In the genomic region with DNA sequence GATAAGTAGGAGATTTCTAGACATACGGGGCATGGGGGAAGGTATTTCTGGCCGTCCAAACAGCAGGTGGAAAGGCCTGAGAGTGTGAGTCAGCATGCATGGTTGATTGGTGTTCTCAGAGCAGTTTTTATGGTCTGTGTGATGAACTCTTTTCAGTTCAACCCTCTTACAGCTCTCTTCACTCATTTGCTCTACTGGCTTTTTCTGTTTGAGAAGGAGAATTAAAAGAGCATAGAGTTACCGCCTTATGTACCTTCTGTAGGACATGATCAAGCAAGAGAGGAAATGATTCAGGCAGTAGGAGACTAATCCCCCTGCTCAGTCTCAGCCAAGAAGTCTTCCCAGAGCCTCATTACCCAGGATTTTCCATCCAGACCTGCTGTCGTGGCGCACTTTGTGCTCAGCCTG, we compare ENCODE assay signal across 14 cellular contexts.
A peak's percentile ranks its signal among the peaks of the same experiment; 100 is the strongest.
DNase-seq lines count a peak whose midpoint lies in the region; ATAC-seq, FAIRE-seq and TF ChIP-seq lines count a peak whose summit lies in the region.
"Had no signal": no experiment of that assay in that cellular context is flagged by ENCODE, and none has a peak within 500 bp of the region (broad histone marks: within the 10 kb centered on the region; RNA-seq: fewer than 3 reads in every experiment).

No MANE protein-coding gene starts in this region.

- peaks cover 7% of the 10 kb centered on the region for H3K27me3 Mint-ChIP-seq in activated T-helper 2 cell treated with anti-CD3 and anti-CD28 coated beads, Interferon-gamma antibody, Interleukin-2, Interleukin-4, amounts not matched to agents 10 μg/mL and 5 μg/mL and 100 μg/mL, durations not matched to agents 14 hours and 24 hours and 36 hours (ENCODE audit: low read depth)

- H3K27ac Mint-ChIP-seq in activated T-helper 2 cell treated with anti-CD3 and anti-CD28 coated beads, Interferon-gamma antibody, Interleukin-2, Interleukin-4, amounts not matched to agents 10 μg/mL and 5 μg/mL and 100 μg/mL, durations not matched to agents 14 hours and 24 hours and 36 hours: no peak overlapping the region

- DNase-seq in DMS53 (lab: John Stamatoyannopoulos, UW) (peak; percentile 91), H54 (ENCODE audit: insufficient read length, low spot score) (no peak), amniotic epithelial cell (ENCODE audit: low read depth) (peak; percentile 64), myocyte (ENCODE audit: low read depth) (peak; percentile 46), GF-D8 (lab: John Stamatoyannopoulos, UW) (no peak), NCI-H1092 (lab: John Stamatoyannopoulos, UW) (no peak)
- no peak for DNase-seq in activated T-helper 2 cell treated with anti-CD3 and anti-CD28 coated beads, Interferon-gamma antibody, Interleukin-2, Interleukin-4, amounts not matched to agents 10 μg/mL and 5 μg/mL and 100 μg/mL, durations not matched to agents 14 hours and 24 hours and 36 hours (ENCODE audit: low spot score)
- DNase-seq: activated CD4-positive, CD25-positive, alpha-beta regulatory T cell treated with anti-CD3 and anti-CD28 coated beads, Interleukin-2, amount 50 U/mL, for 72 hours; dermis blood vessel endothelial cell; NCI-H1417 treated with DMSO at 0.1 percent for 48 hours had no signal

- no peaks in the 10 kb centered on the region for H3K36me3 Mint-ChIP-seq in activated T-helper 2 cell treated with anti-CD3 and anti-CD28 coated beads, Interferon-gamma antibody, Interleukin-2, Interleukin-4, amounts not matched to agents 10 μg/mL and 5 μg/mL and 100 μg/mL, durations not matched to agents 14 hours and 24 hours and 36 hours (ENCODE audit: low read depth)

- intact Hi-C loops in activated T-helper 2 cell treated with anti-CD3 and anti-CD28 coated beads, Interferon-gamma antibody, Interleukin-2, Interleukin-4, amounts not matched to agents 10 μg/mL and 5 μg/mL and 100 μg/mL, durations not matched to agents 14 hours and 24 hours and 36 hours (cut with micrococcal nuclease): no loop called here

- peak; percentile 15 for FAIRE-seq in H54 (lab: Jason Lieb, UNC)
- FAIRE-seq: GM18507, HepG2 had no signal

- no peak overlapping the region for H3K4me3 Mint-ChIP-seq in activated T-helper 2 cell treated with anti-CD3 and anti-CD28 coated beads, Interferon-gamma antibody, Interleukin-2, Interleukin-4, amounts not matched to agents 10 μg/mL and 5 μg/mL and 100 μg/mL, durations not matched to agents 14 hours and 24 hours and 36 hours (ENCODE audit: low read depth)
- H3K4me3 Mint-ChIP-seq: neural crest cell had no signal

- no peaks in the 10 kb centered on the region for H3K9me3 Mint-ChIP-seq in activated T-helper 2 cell treated with anti-CD3 and anti-CD28 coated beads, Interferon-gamma antibody, Interleukin-2, Interleukin-4, amounts not matched to agents 10 μg/mL and 5 μg/mL and 100 μg/mL, durations not matched to agents 14 hours and 24 hours and 36 hours
- H3K9me3 Mint-ChIP-seq: neural crest cell had no signal

- TF ChIP-seq POLR2A in H54 (IDR thresholded peaks at IDR 0.05; ENCODE audit: low read depth, low read length): no peak

- no peak for ATAC-seq in HG03442 (IDR thresholded peaks at IDR 0.05; ENCODE audit: unreplicated experiment)
- ATAC-seq: HepG2 had no signal

- no peaks in the 10 kb centered on the region for H3K4me1 Mint-ChIP-seq in activated T-helper 2 cell treated with anti-CD3 and anti-CD28 coated beads, Interferon-gamma antibody, Interleukin-2, Interleukin-4, amounts not matched to agents 10 μg/mL and 5 μg/mL and 100 μg/mL, durations not matched to agents 14 hours and 24 hours and 36 hours (ENCODE audit: low read depth)
- H3K4me1 Mint-ChIP-seq: neural crest cell had no signal

Comparison
In these comparisons a context has a peak if more than half of its experiments do, and no peak if none do; other contexts are left out.
1. DNase-seq: peak in DMS53 (single experiment), amniotic epithelial cell (single experiment) and myocyte (single experiment); none in H54 (single experiment), activated T-helper 2 cell treated with anti-CD3 and anti-CD28 coated beads, Interferon-gamma antibody, Interleukin-2, Interleukin-4, amounts not matched to agents 10 μg/mL and 5 μg/mL and 100 μg/mL, durations not matched to agents 14 hours and 24 hours and 36 hours (single experiment), GF-D8 (single experiment) and NCI-H1092 (single experiment).